In genomic region chr11:32586576-32587190, GRCh38 we compare ENCODE assay signal across 10 cellular contexts. TPM values are rescaled to one million over a fixed set of nuclear protein-coding genes. Genes with fewer than 3 reads are reported as not detected.
A peak's percentile ranks its signal among the peaks of the same experiment; 100 is the strongest.
DNase-seq lines count a peak whose midpoint lies in the region; TF ChIP-seq lines count a peak whose summit lies in the region.
"Had no signal": no experiment of that assay in that cellular context is flagged by ENCODE, and none has a peak within 500 bp of the region (broad histone marks: within the 10 kb centered on the region; RNA-seq: fewer than 3 reads in every experiment).

No MANE protein-coding gene starts in this region.

- peaks cover 49% of the 10 kb centered on the region for H3K79me2 ChIP-seq in mesendoderm (ENCODE audit: control insufficient read depth, insufficient read depth, low read length)

- H3K9ac ChIP-seq in mesendoderm (ENCODE audit: low read length), result no peak overlapping the region

- H3K27ac Mint-ChIP-seq in activated T-helper 1 cell treated with anti-CD3 and anti-CD28 coated beads, Interleukin-12 subunit alpha, Interleukin-12 subunit beta, Interleukin-2, Interleukin-4 antibody, amounts not matched to agents 30 ng/mL and 10 ng/mL and 1 ng/mL, durations not matched to agents 14 hours and 24 hours and 36 hours, result no peak overlapping the region

- peaks cover 8% of the 10 kb centered on the region for H3K36me3 ChIP-seq in mesendoderm (ENCODE audit: control insufficient read depth, insufficient read depth, low read length)
- peaks cover 27 to 40% (median 33%) of the 10 kb centered on the region in 4 donors for H3K36me3 ChIP-seq in stomach

- no peak for TF ChIP-seq EP300 in stomach (IDR thresholded peaks at IDR 0.05)

- TF ChIP-seq CTCF in stomach (IDR thresholded peaks at IDR 0.05), result no peak

- H3K79me1 ChIP-seq in mesendoderm (ENCODE audit: low read length), result peaks cover 10% of the 10 kb centered on the region

- no peak overlapping the region for H4K5ac ChIP-seq in mesendoderm (ENCODE audit: low read length)

- H4K8ac ChIP-seq in mesendoderm (ENCODE audit: low read depth, low read length), result no peak overlapping the region

- no peaks in the 10 kb centered on the region for H3K9me3 ChIP-seq in stomach

- H3K4me1 ChIP-seq in mesendoderm (ENCODE audit: control insufficient read depth, low read depth, low read length), result peaks cover 7% of the 10 kb centered on the region
- H3K4me1 ChIP-seq in stomach, result peaks cover 13 to 34% (median 29%) of the 10 kb centered on the region in 4 donors

- WGBS in mesendoderm (ENCODE audit: extremely low coverage, insufficient coverage, low lambda C conversion rate), result no CpG with 5 or more reads among the region's 4 CpGs
- 51 to 82% (median 71%) methylated on average over 4 of the region's 4 CpGs for WGBS in stomach, 5 donors

- no peak overlapping the region for H3K18ac ChIP-seq in mesendoderm (ENCODE audit: low read length)

- H3K4ac ChIP-seq in mesendoderm (ENCODE audit: low read depth, low read length), result no peak overlapping the region

- H3K56ac ChIP-seq in mesendoderm (ENCODE audit: low read length), result no peak overlapping the region

- intact Hi-C loops in activated T-helper 1 cell treated with anti-CD3 and anti-CD28 coated beads, Interleukin-12 subunit alpha, Interleukin-12 subunit beta, Interleukin-2, Interleukin-4 antibody, amounts not matched to agents 30 ng/mL and 10 ng/mL and 1 ng/mL, durations not matched to agents 14 hours and 24 hours and 36 hours (cut with micrococcal nuclease), result loop anchor here (5.0 to 10.0 kb wide), 5 partner anchors 241 to 1518 kb away; partner anchors contain the start of genes C11orf91, NAT10, PRRG4 and TCP11L1
- intact Hi-C loops in stomach (cut with DNase I; ENCODE audit: low total_unique reads), result no loop called here

- H3K27me3 Mint-ChIP-seq in activated T-helper 1 cell treated with anti-CD3 and anti-CD28 coated beads, Interleukin-12 subunit alpha, Interleukin-12 subunit beta, Interleukin-2, Interleukin-4 antibody, amounts not matched to agents 30 ng/mL and 10 ng/mL and 1 ng/mL, durations not matched to agents 14 hours and 24 hours and 36 hours (ENCODE audit: insufficient read depth), result no peaks in the 10 kb centered on the region

- no peak overlapping the region for H2BK15ac ChIP-seq in mesendoderm (replicated peaks; ENCODE audit: low read depth)

- H3K36me3 Mint-ChIP-seq in activated T-helper 1 cell treated with anti-CD3 and anti-CD28 coated beads, Interleukin-12 subunit alpha, Interleukin-12 subunit beta, Interleukin-2, Interleukin-4 antibody, amounts not matched to agents 30 ng/mL and 10 ng/mL and 1 ng/mL, durations not matched to agents 14 hours and 24 hours and 36 hours (ENCODE audit: low read depth), result peaks cover 39% of the 10 kb centered on the region

- H3K27ac ChIP-seq in mesendoderm (ENCODE audit: low read depth, low read length) (no peak overlapping the region), stomach (no peak overlapping the region)
- H3K27ac ChIP-seq: 22Rv1 had no signal

- H2BK5ac ChIP-seq in mesendoderm (ENCODE audit: low read length), result no peak overlapping the region

- peak; percentile 54 for DNase-seq in DMS 273 (lab: John Stamatoyannopoulos, UW; ENCODE audit: unreplicated experiment)
- DNase-seq in DMS 273 treated with DMSO at 0.1 percent for 48 hours (lab: John Stamatoyannopoulos, UW), result no peak
- peak; percentile 25 for DNase-seq in HPDE6-E6E7 (ENCODE audit: extremely low spot score)
- no peak for DNase-seq in activated T-helper 1 cell treated with anti-CD3 and anti-CD28 coated beads, Interleukin-12 subunit alpha, Interleukin-12 subunit beta, Interleukin-2, Interleukin-4 antibody, amounts not matched to agents 30 ng/mL and 10 ng/mL and 1 ng/mL, durations not matched to agents 14 hours and 24 hours and 36 hours (ENCODE audit: low spot score)
- peak; percentile 51 for DNase-seq in mesendoderm
- DNase-seq in stomach, result no peak
- DNase-seq in NCI-H1105 treated with DMSO at 0.1 percent for 48 hours (lab: John Stamatoyannopoulos, UW), result no peak
- no peak for DNase-seq in stimulated activated CD4-positive, alpha-beta T cell treated with anti-CD3 and anti-CD28 coated beads, Interleukin-2, amount 100 ng/mL, for 48 hours

- H3K4me3 ChIP-seq in mesendoderm (ENCODE audit: low read length) (no peak overlapping the region), stomach (no peak overlapping the region)

- H3K4me1 Mint-ChIP-seq in activated T-helper 1 cell treated with anti-CD3 and anti-CD28 coated beads, Interleukin-12 subunit alpha, Interleukin-12 subunit beta, Interleukin-2, Interleukin-4 antibody, amounts not matched to agents 30 ng/mL and 10 ng/mL and 1 ng/mL, durations not matched to agents 14 hours and 24 hours and 36 hours (ENCODE audit: low read depth), result peaks cover 40% of the 10 kb centered on the region

- no peaks in the 10 kb centered on the region for H3K9me3 Mint-ChIP-seq in activated T-helper 1 cell treated with anti-CD3 and anti-CD28 coated beads, Interleukin-12 subunit alpha, Interleukin-12 subunit beta, Interleukin-2, Interleukin-4 antibody, amounts not matched to agents 30 ng/mL and 10 ng/mL and 1 ng/mL, durations not matched to agents 14 hours and 24 hours and 36 hours
- H3K9me3 Mint-ChIP-seq: activated naive CD4-positive, alpha-beta T cell treated with anti-CD3 and anti-CD28 coated beads, Interleukin-2, amount 50 U/mL, for 72 hours had no signal

- H3K4me3 Mint-ChIP-seq in activated T-helper 1 cell treated with anti-CD3 and anti-CD28 coated beads, Interleukin-12 subunit alpha, Interleukin-12 subunit beta, Interleukin-2, Interleukin-4 antibody, amounts not matched to agents 30 ng/mL and 10 ng/mL and 1 ng/mL, durations not matched to agents 14 hours and 24 hours and 36 hours, result peak overlapping the region; percentile 98

- H3K23ac ChIP-seq in mesendoderm (ENCODE audit: low read length), result no peak overlapping the region

- no peaks in the 10 kb centered on the region for H3K27me3 ChIP-seq in mesendoderm (ENCODE audit: insufficient read depth, low read length, poor library complexity)
- no peaks in the 10 kb centered on the region for H3K27me3 ChIP-seq in stomach

- no peak overlapping the region for H2BK120ac ChIP-seq in mesendoderm (ENCODE audit: low read depth, low read length)

- H2AK5ac ChIP-seq in mesendoderm (ENCODE audit: low read length), result no peak overlapping the region

- TF ChIP-seq POLR2A in stomach (IDR thresholded peaks at IDR 0.05), result no peak

- peak overlapping the region; percentile 11 for H3K4me2 ChIP-seq in mesendoderm (ENCODE audit: low read length)

RNA-seq across cellular contexts. Expression of gene EIF3M, which starts 3.1 kb away (rescaled TPM):
- total RNA-seq in activated T-helper 1 cell treated with anti-CD3 and anti-CD28 coated beads, Interleukin-12 subunit alpha, Interleukin-12 subunit beta, Interleukin-2, Interleukin-4 antibody, amounts not matched to agents 30 ng/mL and 10 ng/mL and 1 ng/mL, durations not matched to agents 14 hours and 24 hours and 36 hours, result 315 and 332 TPM in 2 replicates
- polyA plus RNA-seq in mesendoderm (2013, experiment 1 of 2), result 577 TPM
- polyA plus RNA-seq in mesendoderm (2013, experiment 2 of 2), result 572 TPM
- 100 to 1,000 TPM in 3 of 5 donors, 10 to 100 TPM in 2; 38.5 to 259 (median 139) TPM for total RNA-seq in stomach
- polyA plus RNA-seq in stomach, result 100 to 1,000 TPM; 255 to 459 (median 261) TPM

Comparison
In these comparisons a context has a peak if more than half of its experiments do, and no peak if none do; other contexts are left out.
1. DNase-seq: peak in DMS 273 (single experiment), HPDE6-E6E7 (single experiment) and mesendoderm (single experiment); none in DMS 273 treated with DMSO at 0.1 percent for 48 hours (single experiment), activated T-helper 1 cell treated with anti-CD3 and anti-CD28 coated beads, Interleukin-12 subunit alpha, Interleukin-12 subunit beta, Interleukin-2, Interleukin-4 antibody, amounts not matched to agents 30 ng/mL and 10 ng/mL and 1 ng/mL, durations not matched to agents 14 hours and 24 hours and 36 hours (single experiment), stomach (single experiment), NCI-H1105 treated with DMSO at 0.1 percent for 48 hours (single experiment) and stimulated activated CD4-positive, alpha-beta T cell treated with anti-CD3 and anti-CD28 coated beads, Interleukin-2, amount 100 ng/mL, for 48 hours (0 of 2).